Comparison of ENCODE assay signal across 30 cellular contexts in the genomic region with DNA sequence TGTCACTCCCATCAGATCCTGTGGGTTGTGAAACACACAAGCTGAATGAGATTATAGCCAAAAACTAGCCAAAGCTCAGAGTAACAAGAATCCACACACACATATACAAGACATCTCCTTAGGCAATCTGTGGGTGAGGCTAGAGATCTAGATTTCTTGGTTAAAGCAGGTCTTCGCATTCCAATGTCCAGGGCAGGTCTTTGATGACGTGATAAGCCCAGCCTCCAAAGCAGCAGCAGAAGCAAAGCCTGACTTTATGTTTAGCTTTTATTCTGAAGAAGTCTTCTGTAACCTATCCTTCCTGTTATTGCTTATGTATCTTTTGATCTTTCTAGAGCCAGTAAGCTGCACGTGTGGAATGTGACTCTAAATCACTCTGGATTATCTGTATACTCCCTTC.
A peak's percentile ranks its signal among the peaks of the same experiment; 100 is the strongest.
DNase-seq lines count a peak whose midpoint lies in the region; ATAC-seq and TF ChIP-seq lines count a peak whose summit lies in the region.
"Had no signal": no experiment of that assay in that cellular context is flagged by ENCODE, and none has a peak within 500 bp of the region (broad histone marks: within the 10 kb centered on the region; RNA-seq: fewer than 3 reads in every experiment).

No MANE protein-coding gene starts in this region.

- no peaks in the 10 kb centered on the region for H3K36me3 Mint-ChIP-seq in naive thymus-derived CD8-positive, alpha-beta T cell
- H3K36me3 Mint-ChIP-seq: immature natural killer cell; natural killer cell treated with Interleukin-12 subunit alpha and Interleukin-12 subunit beta and Interleukin-15 and Interleukin-18, amount 100 ng/mL, for 72 hours had no signal

- intact Hi-C loops in lower lobe of right lung (cut with DNase I) = no loop called here

- DNase-seq in DND-41 (no peak), epithelial cell of esophagus (ENCODE audit: low read depth) (peak; percentile 17), lower lobe of right lung (no peak), OCI-M1 (lab: John Stamatoyannopoulos, UW) (no peak), cerebellum (ENCODE audit: low spot score) (no peak)
- peak in 3 of 10 donors; percentile 14 to 48 (median 45) for DNase-seq in naive thymus-derived CD8-positive, alpha-beta T cell
- DNase-seq: activated CD4-positive, alpha-beta T cell treated with anti-CD3 and anti-CD28 coated beads, Interleukin-2, amount 50 U/mL, for 1 hour; activated CD8-positive, alpha-beta memory T cell treated with anti-CD3 and anti-CD28 coated beads, Interleukin-2, amount 10 ng/mL, durations not matched to agents 7 days and 5 days; activated naive CD4-positive, alpha-beta T cell; activated T-cell treated with anti-CD3 and anti-CD28 coated beads, Interleukin-2, amount 50 U/mL, for 48 hours; COR-L47; cortex of kidney; hypothalamus; immature natural killer cell; KG1; left ventricle myocardium inferior; midbrain; NCI-H1436; NCI-H2081 treated with DMSO at 0.1 percent for 48 hours; NCI-H748 treated with DMSO at 0.1 percent for 48 hours; retina; stimulated activated CD4-positive, alpha-beta T cell treated with anti-CD3 and anti-CD28 coated beads, Interleukin-2, amount 100 ng/mL, for 24 hours; T1000; upper lobe of left lung; WERI-Rb-1 had no signal

- no peak overlapping the region for H3K9ac ChIP-seq in DND-41 (ENCODE audit: low read depth, low read length)
- H3K9ac ChIP-seq: BLaER1 treated with 17β-estradiol and CSF1 and Interleukin-3, amounts not matched to agents 10 nM and 100 nM had no signal

- no peak overlapping the region for H3K4me2 ChIP-seq in DND-41 (ENCODE audit: insufficient read depth, low read length)
- H3K4me2 ChIP-seq: BLaER1 treated with 17β-estradiol and CSF1 and Interleukin-3, amounts not matched to agents 10 nM and 100 nM had no signal

- POLR2A ChIA-PET in naive thymus-derived CD8-positive, alpha-beta T cell (lab: Charles Lee) = no interaction called here

- H3K27me3 Mint-ChIP-seq in naive thymus-derived CD8-positive, alpha-beta T cell = no peaks in the 10 kb centered on the region
- H3K27me3 Mint-ChIP-seq: activated CD8-positive, alpha-beta memory T cell treated with anti-CD3 and anti-CD28 coated beads, Interleukin-2, amount 10 ng/mL, durations not matched to agents 7 days and 5 days; natural killer cell treated with Interleukin-12 subunit alpha and Interleukin-12 subunit beta and Interleukin-15 and Interleukin-18, amount 100 ng/mL, for 72 hours had no signal

- peak overlapping the region in 5 of 10 donors; percentile 4 to 82 (median 60) for H3K27ac Mint-ChIP-seq in naive thymus-derived CD8-positive, alpha-beta T cell
- H3K27ac Mint-ChIP-seq: activated CD8-positive, alpha-beta memory T cell treated with anti-CD3 and anti-CD28 coated beads, Interleukin-2, amount 10 ng/mL, durations not matched to agents 7 days and 5 days; immature natural killer cell; natural killer cell treated with Interleukin-12 subunit alpha and Interleukin-12 subunit beta and Interleukin-15 and Interleukin-18, amount 100 ng/mL, for 72 hours had no signal

- H4K20me1 ChIP-seq in DND-41 (ENCODE audit: insufficient read depth, low read length) = no peaks in the 10 kb centered on the region
- H4K20me1 ChIP-seq: BLaER1 treated with 17β-estradiol and CSF1 and Interleukin-3, amounts not matched to agents 10 nM and 100 nM had no signal

- H3K36me3 ChIP-seq in DND-41 (ENCODE audit: insufficient read depth, low read length) (no peaks in the 10 kb centered on the region), KOPT-K1 (ENCODE audit: insufficient read depth, low read length) (no peaks in the 10 kb centered on the region), lower lobe of right lung (no peaks in the 10 kb centered on the region)
- H3K36me3 ChIP-seq: BLaER1 treated with 17β-estradiol and CSF1 and Interleukin-3, amounts not matched to agents 10 nM and 100 nM; esophagus muscularis mucosa; left ventricle myocardium inferior; upper lobe of left lung; WERI-Rb-1 had no signal

- H3K27ac ChIP-seq in DND-41 (ENCODE audit: low read length) = no peak overlapping the region
- peak overlapping the region; percentile 24 for H3K27ac ChIP-seq in KOPT-K1 (ENCODE audit: low read depth, low read length, poor library complexity, severe bottlenecking)
- no peak overlapping the region for H3K27ac ChIP-seq in lower lobe of right lung
- H3K27ac ChIP-seq: BLaER1 treated with 17β-estradiol and CSF1 and Interleukin-3, amounts not matched to agents 10 nM and 100 nM; esophagus muscularis mucosa; left ventricle myocardium inferior; upper lobe of left lung; WERI-Rb-1 had no signal

- H3K4me1 ChIP-seq in DND-41 (ENCODE audit: insufficient read depth, low read length) (peaks cover 12% of the 10 kb centered on the region), lower lobe of right lung (no peaks in the 10 kb centered on the region)
- H3K4me1 ChIP-seq: BLaER1 treated with 17β-estradiol and CSF1 and Interleukin-3, amounts not matched to agents 10 nM and 100 nM; esophagus muscularis mucosa; left ventricle myocardium inferior; upper lobe of left lung had no signal

- no peak overlapping the region for H3K4me3 ChIP-seq in DND-41 (ENCODE audit: low read depth in 1 of 2, low read length in 2 of 2)
- no peak overlapping the region for H3K4me3 ChIP-seq in epithelial cell of esophagus (ENCODE audit: low read length)
- H3K4me3 ChIP-seq in lower lobe of right lung = no peak overlapping the region
- H3K4me3 ChIP-seq: BLaER1 treated with 17β-estradiol and CSF1 and Interleukin-3, amounts not matched to agents 10 nM and 100 nM; esophagus muscularis mucosa; left ventricle myocardium inferior; upper lobe of left lung had no signal

- no peaks in the 10 kb centered on the region for H3K79me2 ChIP-seq in DND-41 (ENCODE audit: insufficient read depth, low read length)

- no peak for TF ChIP-seq CTCF in DND-41 (IDR thresholded peaks at IDR 0.05; ENCODE audit: borderline replicate concordance, extremely low read depth, low read length, poor library complexity, severe bottlenecking)
- TF ChIP-seq CTCF in epithelial cell of esophagus (IDR thresholded peaks at IDR 0.05; ENCODE audit: insufficient read depth, low read depth, low read length, missing control alignments) = no peak
- TF ChIP-seq CTCF in lower lobe of right lung (IDR thresholded peaks at IDR 0.05) = no peak

- H3K9me3 ChIP-seq in DND-41 (ENCODE audit: insufficient read depth, low read length, severe bottlenecking) (no peaks in the 10 kb centered on the region), KOPT-K1 (ENCODE audit: insufficient read depth, low read length, poor library complexity, severe bottlenecking) (no peaks in the 10 kb centered on the region), lower lobe of right lung (no peaks in the 10 kb centered on the region)
- H3K9me3 ChIP-seq: BLaER1 treated with 17β-estradiol and CSF1 and Interleukin-3, amounts not matched to agents 10 nM and 100 nM; esophagus muscularis mucosa; left ventricle myocardium inferior; upper lobe of left lung had no signal

- no peak overlapping the region for H2AFZ ChIP-seq in DND-41 (ENCODE audit: low read depth, low read length)

- H3K27me3 ChIP-seq in DND-41 (ENCODE audit: insufficient read depth, low read length, poor library complexity) = no peaks in the 10 kb centered on the region
- no peaks in the 10 kb centered on the region for H3K27me3 ChIP-seq in lower lobe of right lung (ENCODE audit: low read depth)
- H3K27me3 ChIP-seq: BLaER1 treated with 17β-estradiol and CSF1 and Interleukin-3, amounts not matched to agents 10 nM and 100 nM; esophagus muscularis mucosa; upper lobe of left lung had no signal

- peaks cover 19 to 33% (median 22%) of the 10 kb centered on the region in 4 donors for H3K4me1 Mint-ChIP-seq in naive thymus-derived CD8-positive, alpha-beta T cell
- H3K4me1 Mint-ChIP-seq: immature natural killer cell had no signal

- ATAC-seq in DND-41 (ENCODE audit: insufficient read depth, low read depth) = peak; percentile 57
- peak; percentile 20 to 78 for ATAC-seq in naive thymus-derived CD8-positive, alpha-beta T cell
- ATAC-seq in lower lobe of right lung = no peak
- ATAC-seq: activated CD8-positive, alpha-beta memory T cell treated with anti-CD3 and anti-CD28 coated beads, Interleukin-2, amount 10 ng/mL, durations not matched to agents 7 days and 5 days; natural killer cell treated with Interleukin-12 subunit alpha and Interleukin-12 subunit beta and Interleukin-15 and Interleukin-18, amount 100 ng/mL, for 72 hours; SK-N-SH treated with all-trans-retinoic acid at 6 μM for 48 hours had no signal

- H3K9me3 Mint-ChIP-seq in naive thymus-derived CD8-positive, alpha-beta T cell = no peaks in the 10 kb centered on the region
- H3K9me3 Mint-ChIP-seq: natural killer cell treated with Interleukin-12 subunit alpha and Interleukin-12 subunit beta and Interleukin-15 and Interleukin-18, amount 100 ng/mL, for 72 hours had no signal

- peak overlapping the region in 4 of 10 donors; percentile 2 to 57 (median 45) for H3K4me3 Mint-ChIP-seq in naive thymus-derived CD8-positive, alpha-beta T cell
- H3K4me3 Mint-ChIP-seq: activated CD8-positive, alpha-beta memory T cell treated with anti-CD3 and anti-CD28 coated beads, Interleukin-2, amount 10 ng/mL, durations not matched to agents 7 days and 5 days; immature natural killer cell; natural killer cell treated with Interleukin-12 subunit alpha and Interleukin-12 subunit beta and Interleukin-15 and Interleukin-18, amount 100 ng/mL, for 72 hours had no signal

Comparison
In these comparisons a context has a peak if more than half of its experiments do, and no peak if none do; other contexts are left out.
1. ATAC-seq: peak in DND-41 (single experiment) and naive thymus-derived CD8-positive, alpha-beta T cell (2 of 2); none in lower lobe of right lung (0 of 2).